30 cellular contexts compared by ENCODE assay signal in the genomic region with DNA sequence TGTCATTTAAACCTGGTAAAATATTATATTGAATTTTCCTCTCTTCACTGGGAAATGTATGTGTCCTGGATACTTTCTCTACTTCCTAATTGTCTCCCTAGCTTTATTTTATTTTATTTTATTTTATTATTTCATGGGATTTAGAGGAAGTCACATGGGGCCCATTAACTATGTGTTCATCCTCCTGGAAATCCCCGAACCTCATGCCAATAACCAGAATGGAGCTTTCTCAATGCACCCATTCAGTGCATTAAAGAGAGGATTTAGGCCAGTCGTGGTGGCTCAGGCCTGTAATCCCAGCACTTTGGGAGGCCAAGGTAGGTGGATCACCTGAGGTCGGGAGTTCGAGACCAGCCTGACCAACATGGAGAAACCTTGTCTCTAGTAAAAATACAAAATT. TPM values are rescaled to one million over a fixed set of nuclear protein-coding genes. Genes with fewer than 3 reads are reported as not detected.
"Had no signal": no experiment of that assay in that cellular context is flagged by ENCODE, and none has a peak within 500 bp of the region (broad histone marks: within the 10 kb centered on the region; RNA-seq: fewer than 3 reads in every experiment).

No MANE protein-coding gene starts in this region.

- H3K9me3 ChIP-seq: colonic mucosa, esophagus squamous epithelium, left lung, psoas muscle, sigmoid colon, stomach, thyroid gland, vagina had no signal

- H3K36me3 ChIP-seq: colonic mucosa, esophagus squamous epithelium, left lung, sigmoid colon, stomach, thyroid gland, vagina had no signal

- DNase-seq: colonic mucosa; effector memory CD8-positive, alpha-beta T cell; erythroblast; esophagus squamous epithelium; head of caudate nucleus; left cardiac atrium; left lung; mammary epithelial cell; naive thymus-derived CD8-positive, alpha-beta T cell; nephron progenitor cell; nucleus accumbens; psoas muscle; right cardiac atrium; sigmoid colon; stimulated activated CD4-positive, alpha-beta T cell treated with anti-CD3 and anti-CD28 coated beads, Interleukin-2, amount 100 ng/mL, for 24 hours; stimulated activated CD4-positive, alpha-beta T cell treated with anti-CD3 and anti-CD28 coated beads, Interleukin-4, amount 100 ng/mL, for 24 hours; stimulated activated naive CD4-positive, alpha-beta T cell treated with Interleukin-2 at 50 U/mL for 16 hours; stomach; thyroid gland had no signal

- H3K36me3 Mint-ChIP-seq: naive thymus-derived CD8-positive, alpha-beta T cell; stimulated activated effector memory CD8-positive, alpha-beta T cell treated with anti-CD3 and anti-CD28 coated beads, Interleukin-12 subunit alpha, Interleukin-12 subunit beta, amount 100 ng/mL, for 72 hours had no signal

- H3K4me3 ChIP-seq: colonic mucosa, esophagus squamous epithelium, left lung, psoas muscle, sigmoid colon, stomach, thyroid gland, vagina had no signal

- H3K27ac Mint-ChIP-seq: dendritic cell treated with granulocyte-macrophage colony-stimulating factor and Interleukin-4, amounts not matched to agents 40 ng/mL and 50 ng/mL, for 4 days; effector memory CD8-positive, alpha-beta T cell; naive thymus-derived CD8-positive, alpha-beta T cell; nephron progenitor cell; stimulated activated effector memory CD8-positive, alpha-beta T cell treated with anti-CD3 and anti-CD28 coated beads, Interleukin-12 subunit alpha, Interleukin-12 subunit beta, amount 100 ng/mL, for 72 hours had no signal

- H3K27ac ChIP-seq: colonic mucosa, esophagus squamous epithelium, left lung, psoas muscle, sigmoid colon, stomach, thyroid gland, vagina had no signal

- H3K27me3 ChIP-seq: colonic mucosa, esophagus squamous epithelium, left lung, sigmoid colon, stomach, thyroid gland, vagina had no signal

- H3K4me1 Mint-ChIP-seq: nephron progenitor cell; stimulated activated effector memory CD8-positive, alpha-beta T cell treated with anti-CD3 and anti-CD28 coated beads, Interleukin-12 subunit alpha, Interleukin-12 subunit beta, amount 100 ng/mL, for 72 hours had no signal

- H3K27me3 Mint-ChIP-seq: dendritic cell treated with granulocyte-macrophage colony-stimulating factor and Interleukin-4, amounts not matched to agents 40 ng/mL and 50 ng/mL, for 4 days; naive thymus-derived CD8-positive, alpha-beta T cell had no signal

- H3K4me3 Mint-ChIP-seq: dendritic cell treated with granulocyte-macrophage colony-stimulating factor and Interleukin-4, amounts not matched to agents 40 ng/mL and 50 ng/mL, for 4 days; effector memory CD8-positive, alpha-beta T cell; naive thymus-derived CD8-positive, alpha-beta T cell; nephron progenitor cell; stimulated activated effector memory CD8-positive, alpha-beta T cell treated with anti-CD3 and anti-CD28 coated beads, Interleukin-12 subunit alpha, Interleukin-12 subunit beta, amount 100 ng/mL, for 72 hours had no signal

- H3K4me1 ChIP-seq: colonic mucosa, esophagus squamous epithelium, left lung, psoas muscle, sigmoid colon, stomach, thyroid gland, vagina had no signal

- H3K9me3 Mint-ChIP-seq: dendritic cell treated with granulocyte-macrophage colony-stimulating factor and Interleukin-4, amounts not matched to agents 40 ng/mL and 50 ng/mL, for 4 days; effector memory CD8-positive, alpha-beta T cell; naive thymus-derived CD8-positive, alpha-beta T cell; nephron progenitor cell; stimulated activated effector memory CD8-positive, alpha-beta T cell treated with anti-CD3 and anti-CD28 coated beads, Interleukin-12 subunit alpha, Interleukin-12 subunit beta, amount 100 ng/mL, for 72 hours had no signal

- ATAC-seq: effector memory CD8-positive, alpha-beta T cell; left cardiac atrium; left lung; naive thymus-derived CD8-positive, alpha-beta T cell; psoas muscle; right cardiac atrium; stimulated activated effector memory CD8-positive, alpha-beta T cell treated with anti-CD3 and anti-CD28 coated beads, Interleukin-12 subunit alpha, Interleukin-12 subunit beta, amount 100 ng/mL, for 72 hours had no signal

RNA-seq across cellular contexts. Expression of gene RPGRIP1, which starts 1.3 kb away (rescaled TPM):
- total RNA-seq: esophagus squamous epithelium; fibroblast of villous mesenchyme; frontal cortex; glomerular endothelial cell; kidney epithelial cell; myocyte; naive thymus-derived CD8-positive, alpha-beta T cell; osteocyte; psoas muscle; skeletal muscle tissue; temporal lobe; thyroid gland; vagina had no signal
